In the genomic region with DNA sequence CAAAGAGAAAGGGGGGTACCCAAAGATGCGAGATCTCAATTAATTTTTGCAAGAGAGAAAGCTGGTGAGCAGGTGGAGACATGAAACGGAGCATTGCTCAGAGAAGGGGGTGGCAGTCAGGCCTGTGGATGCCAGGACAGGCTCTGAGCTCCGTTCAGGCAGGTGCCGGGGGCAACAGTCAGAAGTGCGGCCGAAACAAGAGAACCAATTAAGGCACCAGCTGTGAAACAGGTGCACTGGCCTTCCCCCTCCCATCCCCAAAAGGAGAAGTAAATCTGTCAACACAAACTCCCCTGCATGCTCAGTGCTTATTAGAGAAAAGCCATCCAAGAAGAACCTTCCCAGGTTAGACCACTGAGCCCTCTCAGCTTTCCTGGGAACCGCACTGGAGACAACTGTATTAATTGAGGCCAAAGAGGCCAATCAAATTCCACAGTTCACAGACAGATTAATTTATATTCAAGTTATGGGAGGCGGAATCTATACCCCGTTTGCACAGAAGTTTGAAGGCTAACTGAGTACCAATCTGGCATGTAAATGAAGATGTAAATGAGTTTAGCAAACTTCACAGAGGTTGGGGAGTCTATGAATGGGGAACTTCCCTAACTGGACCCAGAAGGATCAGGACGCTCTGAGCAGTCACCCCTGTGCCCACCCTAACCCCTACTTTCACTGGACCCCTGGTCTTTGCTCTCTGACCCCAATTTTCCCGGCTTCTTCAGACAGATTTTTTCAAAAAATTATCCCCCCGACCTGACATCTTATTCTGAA, we compare ENCODE assay signal across 13 cellular contexts. TPM values are rescaled to one million over a fixed set of nuclear protein-coding genes. Genes with fewer than 3 reads are reported as not detected.
A peak's percentile ranks its signal among the peaks of the same experiment; 100 is the strongest.
DNase-seq lines count a peak whose midpoint lies in the region; ATAC-seq and FAIRE-seq lines count a peak whose summit lies in the region.
"Had no signal": no experiment of that assay in that cellular context is flagged by ENCODE, and none has a peak within 500 bp of the region (broad histone marks: within the 10 kb centered on the region; RNA-seq: fewer than 3 reads in every experiment).

No MANE protein-coding gene starts in this region.

- FAIRE-seq in RCC 7860 (lab: Jason Lieb, UNC): no peak

- DNase-seq in DMS79 treated with DMSO at 0.1 percent for 48 hours (lab: John Stamatoyannopoulos, UW) (peak; percentile 11), NCI-H69 (lab: John Stamatoyannopoulos, UW) (peak; percentile 62), RCC 7860 (ENCODE audit: low spot score) (no peak), left lobe of liver (ENCODE audit: low spot score) (no peak)
- DNase-seq: C1 segment of cervical spinal cord; heart right ventricle; IMR-90; stimulated activated CD4-positive, alpha-beta T cell treated with anti-CD3 and anti-CD28 coated beads, Interleukin-15, amount 100 ng/mL, for 24 hours had no signal

- peak; percentile 70 for ATAC-seq in GM19397 (IDR thresholded peaks at IDR 0.05; ENCODE audit: unreplicated experiment)
- peak; percentile 91 for ATAC-seq in HG03025 (IDR thresholded peaks at IDR 0.05; ENCODE audit: low FRiP score, unreplicated experiment)
- no peak for ATAC-seq in activated CD4-positive, CD25-positive, alpha-beta regulatory T cell treated with anti-CD3 and anti-CD28 coated beads, Interleukin-2, amount 50 U/mL, for 24 hours
- no peak for ATAC-seq in GM18519 (IDR thresholded peaks at IDR 0.05; ENCODE audit: low FRiP score, unreplicated experiment)
- no peak for ATAC-seq in left lobe of liver
- ATAC-seq: heart right ventricle had no signal

RNA-seq across cellular contexts. Expression of a gene that starts 20.9 kb away (rescaled TPM):
- 6.4 TPM for total RNA-seq in left lobe of liver

RNA-seq across cellular contexts. Expression of a gene that starts 57.3 kb away (rescaled TPM):
- 24.5 TPM for total RNA-seq in left lobe of liver
- total RNA-seq: IMR-90, RPMI7951 had no signal

Comparison
In these comparisons a context has a peak if more than half of its experiments do, and no peak if none do; other contexts are left out.
1. DNase-seq: peak in DMS79 treated with DMSO at 0.1 percent for 48 hours (single experiment) and NCI-H69 (single experiment); none in RCC 7860 (single experiment) and left lobe of liver (single experiment).
2. ATAC-seq: peak in GM19397 (single experiment) and HG03025 (single experiment); none in activated CD4-positive, CD25-positive, alpha-beta regulatory T cell treated with anti-CD3 and anti-CD28 coated beads, Interleukin-2, amount 50 U/mL, for 24 hours (0 of 2), GM18519 (single experiment) and left lobe of liver (single experiment).